ENCODE assay signal across 21 cellular contexts in the genomic region with DNA sequence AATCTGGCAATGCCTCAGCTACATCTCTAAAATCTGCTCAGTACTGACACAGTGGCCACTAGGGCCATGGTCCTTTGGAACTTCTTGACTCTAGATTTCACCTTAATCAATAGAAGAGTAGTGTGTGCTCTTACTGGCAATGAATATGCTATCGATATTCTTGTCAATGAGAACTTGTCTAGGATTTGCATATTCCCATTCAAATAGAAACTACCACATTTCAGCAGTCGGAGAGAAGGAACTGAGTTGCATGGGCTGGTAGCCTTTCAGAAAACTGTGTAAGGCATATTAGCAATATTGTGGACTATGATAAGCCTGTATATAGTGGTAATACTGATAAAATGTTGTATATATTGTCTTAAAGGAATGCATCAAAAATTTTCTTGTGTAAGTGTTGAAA. TPM values are rescaled to one million over a fixed set of nuclear protein-coding genes. Genes with fewer than 3 reads are reported as not detected.
DNase-seq lines count a peak whose midpoint lies in the region; ATAC-seq, FAIRE-seq and TF ChIP-seq lines count a peak whose summit lies in the region.
"Had no signal": no experiment of that assay in that cellular context is flagged by ENCODE, and none has a peak within 500 bp of the region (broad histone marks: within the 10 kb centered on the region; RNA-seq: fewer than 3 reads in every experiment).

No MANE protein-coding gene starts in this region.

- H2AFZ ChIP-seq in GM12878 (ENCODE audit: control insufficient read depth, low read depth, low read length) = no peak overlapping the region

- H3K27me3 Mint-ChIP-seq in naive thymus-derived CD8-positive, alpha-beta T cell = peaks cover 0 to 2% (median 0%) of the 10 kb centered on the region in 5 donors
- H3K27me3 Mint-ChIP-seq: IgD-negative memory B cell had no signal

- H3K4me3 ChIP-seq in GM12878 = no peak overlapping the region
- H3K4me3 ChIP-seq in effector memory CD4-positive, alpha-beta T cell (ENCODE audit: insufficient read depth, low read depth, low read length, poor library complexity, severe bottlenecking) = no peak overlapping the region
- H3K4me3 ChIP-seq: Peyer's patch had no signal

- RAD21 ChIA-PET in GM12878 (lab: Charles Lee; ENCODE audit: unreplicated experiment) = no interaction called here

- no peak overlapping the region for H3K4me2 ChIP-seq in GM12878 (ENCODE audit: control insufficient read depth, insufficient read depth)

- no peaks in the 10 kb centered on the region for H3K36me3 ChIP-seq in GM12878 (ENCODE audit: control insufficient read depth in 2 of 2, insufficient read depth in 2 of 2, low read length in 1 of 2)
- no peaks in the 10 kb centered on the region for H3K36me3 ChIP-seq in effector memory CD4-positive, alpha-beta T cell (ENCODE audit: control insufficient read depth, insufficient read depth, low read length)
- H3K36me3 ChIP-seq: Peyer's patch had no signal

- SMC1A ChIA-PET in GM12878 (lab: Charles Lee; ENCODE audit: uncharacterized antibody, unreplicated experiment) = no interaction called here

- WGBS in GM12878 (ENCODE audit: insufficient coverage, insufficient replicate concordance, low lambda C conversion rate, missing lambda C conversion rate) = 28% methylated on average over 2 of the region's 2 CpGs

- POLR2A ChIA-PET in GM12878 (lab: Charles Lee) = no interaction called here
- POLR2A ChIA-PET in naive thymus-derived CD8-positive, alpha-beta T cell (lab: Charles Lee) = no interaction called here

- BruUV-seq in GM12878 (replicated peaks; lab: Mats Ljungman, UMichigan) = no TSS peak

- H3K79me2 ChIP-seq in GM12878 (ENCODE audit: control insufficient read depth, insufficient read depth, low read length) = no peaks in the 10 kb centered on the region

- DNase-seq in GM12878 (ENCODE audit: low read depth, low spot score) = no peak
- DNase-seq in effector memory CD4-positive, alpha-beta T cell = no peak
- DNase-seq in naive thymus-derived CD8-positive, alpha-beta T cell = no peak
- DNase-seq: DMS 273 treated with DMSO at 0.1 percent for 48 hours, H9, Kasumi-1, NCI-H1105, NCI-H1694 treated with DMSO at 0.1 percent for 48 hours, NCI-H2107, NCI-H226, NCI-H524 treated with DMSO at 0.1 percent for 48 hours, Peyer's patch had no signal

- H3K9me3 Mint-ChIP-seq in naive thymus-derived CD8-positive, alpha-beta T cell = peaks cover 5 to 18% (median 10%) of the 10 kb centered on the region in 9 donors

- peaks cover 2 to 6% (median 5%) of the 10 kb centered on the region in 4 donors for H3K4me1 Mint-ChIP-seq in naive thymus-derived CD8-positive, alpha-beta T cell
- H3K4me1 Mint-ChIP-seq: H9 had no signal

- H3K27ac ChIP-seq in GM12878 (ENCODE audit: control insufficient read depth, insufficient read depth) = no peak overlapping the region
- H3K27ac ChIP-seq in effector memory CD4-positive, alpha-beta T cell (ENCODE audit: insufficient read depth, low read length, poor library complexity, severe bottlenecking) = no peak overlapping the region
- H3K27ac ChIP-seq: C4-2B, HL-60, Peyer's patch had no signal

- H3K4me1 ChIP-seq in GM12878 (ENCODE audit: control insufficient read depth, insufficient read depth, low read length) = no peaks in the 10 kb centered on the region
- no peaks in the 10 kb centered on the region for H3K4me1 ChIP-seq in effector memory CD4-positive, alpha-beta T cell (ENCODE audit: control insufficient read depth, insufficient read depth, low read length, poor library complexity, severe bottlenecking)
- H3K4me1 ChIP-seq: Peyer's patch had no signal

- peak; percentile 64 for ATAC-seq in GM18519 (IDR thresholded peaks at IDR 0.05; ENCODE audit: low FRiP score, unreplicated experiment)
- peak; percentile 55 for ATAC-seq in GM19468 (IDR thresholded peaks at IDR 0.05; ENCODE audit: extremely low read depth, unreplicated experiment)
- peak; percentile 47 for ATAC-seq in HG02870 (IDR thresholded peaks at IDR 0.05; ENCODE audit: unreplicated experiment)
- peak; percentile 52 for ATAC-seq in GM12878
- ATAC-seq in GM21423 (IDR thresholded peaks at IDR 0.05; ENCODE audit: unreplicated experiment) = no peak
- ATAC-seq in naive thymus-derived CD8-positive, alpha-beta T cell = no peak
- ATAC-seq: Right ventricle myocardium inferior had no signal

- no peak for TF ChIP-seq EP300 in GM12878 (IDR thresholded peaks at IDR 0.05; ENCODE audit: borderline replicate concordance in 1 of 2, control insufficient read depth in 1 of 2, low read depth in 2 of 2, low read length in 2 of 2)

- in situ Hi-C loops in GM12878 (cut with MboI) = no loop called here

- no peak overlapping the region for H3K27ac Mint-ChIP-seq in naive thymus-derived CD8-positive, alpha-beta T cell
- H3K27ac Mint-ChIP-seq: H9, IgD-negative memory B cell had no signal

- H3K27me3 ChIP-seq in GM12878 (replicated peaks in 1 of 2; ENCODE audit: control insufficient read depth in 2 of 2, insufficient read depth in 2 of 2, low read length in 1 of 2) = no peaks in the 10 kb centered on the region
- no peaks in the 10 kb centered on the region for H3K27me3 ChIP-seq in effector memory CD4-positive, alpha-beta T cell (replicated peaks; ENCODE audit: control insufficient read depth, insufficient read depth, low read length, poor library complexity, severe bottlenecking)
- H3K27me3 ChIP-seq: Peyer's patch had no signal

- no peak for FAIRE-seq in GM12878 (lab: Jason Lieb, UNC)
- FAIRE-seq: HTR-8/SVneo had no signal

- intact Hi-C loops in GM12878 (cut with micrococcal nuclease; ENCODE audit: unreplicated experiment) = no loop called here

- TF ChIP-seq CTCF in GM12878 (IDR thresholded peaks at IDR 0.05 in 2 of 3, conservative IDR thresholded peaks at IDR 0.05 in 1 of 3; ENCODE audit: control insufficient read depth in 2 of 3, extremely low read depth in 1 of 3, insufficient read depth in 1 of 3, low read depth in 3 of 3, low read length in 3 of 3) = no peak

- CTCF ChIA-PET in GM12878 (lab: Yijun Ruan, JAX) = interaction anchor here (1.2 kb wide), 1 partner anchor 76 kb away, joined by 3 read pairs; no protein-coding TSS in a partner anchor

- H3K4me3 Mint-ChIP-seq in naive thymus-derived CD8-positive, alpha-beta T cell = no peak overlapping the region
- H3K4me3 Mint-ChIP-seq: H9, IgD-negative memory B cell had no signal

- no peak for TF ChIP-seq RAD21 in GM12878 (IDR thresholded peaks at IDR 0.05; ENCODE audit: insufficient read depth, low read depth, low read length)

- no peak overlapping the region for H3K9ac ChIP-seq in GM12878 (ENCODE audit: control insufficient read depth, insufficient read depth, low read length)

- no peak for TF ChIP-seq POLR2A in GM12878 (IDR thresholded peaks at IDR 0.05; ENCODE audit: low read depth, low read length)

- no peaks in the 10 kb centered on the region for H3K9me3 ChIP-seq in GM12878 (replicated peaks; ENCODE audit: control insufficient read depth, insufficient read depth, low read length)
- H3K9me3 ChIP-seq in effector memory CD4-positive, alpha-beta T cell (ENCODE audit: control insufficient read depth, low read length) = no peaks in the 10 kb centered on the region
- H3K9me3 ChIP-seq: Peyer's patch had no signal

- H4K20me1 ChIP-seq in GM12878 (ENCODE audit: control insufficient read depth, insufficient read depth) = no peaks in the 10 kb centered on the region

- peaks cover 2 to 21% (median 10%) of the 10 kb centered on the region in 3 donors for H3K36me3 Mint-ChIP-seq in naive thymus-derived CD8-positive, alpha-beta T cell

TF ChIP-seq in GM12878, 131 proteins besides CTCF, POLR2A, EP300 and RAD21:
- no peak for TF ChIP-seq MEF2A (IDR thresholded peaks at IDR 0.05; ENCODE audit: insufficient read depth, low read depth, low read length)
- 0 out of 3 replicates have a peak, but pooled peaks have one; percentile 35 for TF ChIP-seq POU2F2 (IDR thresholded peaks at IDR 0.05; ENCODE audit: borderline replicate concordance, low read depth, low read length)

RNA-seq across cellular contexts. Expression of a gene that starts 45.3 kb away (rescaled TPM):
- total RNA-seq in GM12878 (2013; cell fraction: nucleolus; rRNA removed) = 43.9 and 50.7 TPM in 2 replicates
- 15.5 and 18.7 TPM in 2 replicates for total RNA-seq in GM12878 (2014; rRNA removed)
- total RNA-seq in GM12878 (2014; rRNA removed; fragmentation: Illumina TruSeq; extraction: Trizol) = 28.1 TPM in 2 replicates
- total RNA-seq in GM12878 (2021) = 24.4 and 25.7 TPM in 2 replicates
- 10.0 TPM for polyA plus RNA-seq in GM12878 (2011; ENCODE audit: low read depth)
- polyA plus RNA-seq in GM12878 (2011; rRNA removed) = 38.0 and 48.2 TPM in 2 replicates
- polyA plus RNA-seq in GM12878 (2011; cell fraction: cytosol; rRNA removed) = 15.2 and 15.8 TPM in 2 replicates
- 25.9 and 26.3 TPM in 2 replicates for polyA plus RNA-seq in GM12878 (2011; cell fraction: nucleus; rRNA removed)
- 16.2 and 18.0 TPM in 2 replicates for polyA plus RNA-seq in GM12878 (2012)
- 30.7 and 37.4 TPM in 2 replicates for polyA plus RNA-seq in GM12878 (2014; fragmentation: Illumina TruSeq; extraction: Trizol)
- 10 to 100 TPM; 18.9 to 23.4 TPM for polyA plus RNA-seq in GM12878 (2014; fragmentation: Nextera tagmentation; extraction: Ambion mirVana)
- 16.9 and 17.3 TPM in 2 replicates for polyA plus RNA-seq in GM12878 (2014; rRNA removed)
- 10 to 100 TPM; 30.5 to 37.1 TPM for polyA plus RNA-seq in GM12878 (2016; fragmentation: Nextera tagmentation; extraction: Ambion mirVana)
- 16.2 and 24.1 TPM in 2 replicates for polyA minus RNA-seq in GM12878 (2011; rRNA and poly(A)+ RNA removed)
- polyA minus RNA-seq in GM12878 (2011; cell fraction: cytosol; rRNA and poly(A)+ RNA removed) = 7.1 and 7.2 TPM in 2 replicates
- polyA minus RNA-seq in GM12878 (2011; cell fraction: nucleus; rRNA and poly(A)+ RNA removed) = 10.4 and 14.0 TPM in 2 replicates
- 10 to 100 TPM; 29.5 to 32.3 TPM for total RNA-seq in naive thymus-derived CD8-positive, alpha-beta T cell
- 10 to 100 TPM; 15.0 to 16.3 (median 15.6) TPM for polyA plus RNA-seq in naive thymus-derived CD8-positive, alpha-beta T cell

Comparison
In these comparisons a context has a peak if more than half of its experiments do, and no peak if none do; other contexts are left out.
1. ATAC-seq: peak in GM18519 (single experiment), GM19468 (single experiment), HG02870 (single experiment) and GM12878 (single experiment); none in GM21423 (single experiment) and naive thymus-derived CD8-positive, alpha-beta T cell (0 of 2).